ENCODE assay signal across 1 cellular context in genomic region chr17:35312790-35313711, GRCh38.
TF ChIP-seq lines count a peak whose summit lies in the region.

No MANE protein-coding gene starts in this region.

TF ChIP-seq in HCT116, 20 proteins besides CTCF, POLR2A, EP300 and RAD21 (continued from another document):
- no peak for TF ChIP-seq CEBPB (IDR thresholded peaks at IDR 0.05; ENCODE audit: low read depth)
TF ChIP-seq in HCT116: peak in this region for 0.
